In the genomic region with DNA sequence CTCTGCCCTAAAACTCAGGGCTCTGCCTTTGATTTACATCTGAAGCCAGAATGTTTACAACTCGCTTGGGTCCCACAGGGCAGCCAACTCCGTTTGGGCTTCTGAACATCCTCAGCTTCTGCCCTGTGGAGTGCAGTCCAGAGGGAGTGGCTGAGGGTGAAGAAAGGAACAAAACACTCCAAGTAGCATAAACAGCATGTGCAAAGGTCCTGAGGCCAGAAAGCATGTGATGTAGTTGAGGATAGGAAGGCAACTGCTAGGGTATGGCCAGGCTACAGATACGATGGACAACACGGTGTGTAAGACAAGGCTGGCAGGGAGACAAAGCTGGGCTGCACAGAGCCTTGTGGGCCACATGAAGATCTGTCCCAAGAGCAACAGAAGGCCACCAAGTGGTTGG, we compare ENCODE assay signal across 16 cellular contexts. TPM values are rescaled to one million over a fixed set of nuclear protein-coding genes. Genes with fewer than 3 reads are reported as not detected.
DNase-seq lines count a peak whose midpoint lies in the region; ATAC-seq, FAIRE-seq and TF ChIP-seq lines count a peak whose summit lies in the region.
"Had no signal": no experiment of that assay in that cellular context is flagged by ENCODE, and none has a peak within 500 bp of the region (broad histone marks: within the 10 kb centered on the region; RNA-seq: fewer than 3 reads in every experiment).

No MANE protein-coding gene starts in this region.

- H2AFZ ChIP-seq in SK-N-SH (ENCODE audit: low read depth) (no peak overlapping the region), neural progenitor cell (replicated peaks) (no peak overlapping the region)

- H3K36me3 ChIP-seq in cardiac muscle cell (peaks cover 36% of the 10 kb centered on the region), pancreas (peaks cover 0 to 37% (median 11%) of the 10 kb centered on the region in 3 donors), uterus (no peaks in the 10 kb centered on the region), SK-N-SH (replicated peaks in 1 of 2; ENCODE audit: control insufficient read depth in 1 of 2, insufficient read depth in 2 of 2, low read length in 1 of 2) (peaks cover 10 to 70% of the 10 kb centered on the region in 2 experiments), neural progenitor cell (peaks cover 11% of the 10 kb centered on the region)

- ATAC-seq in Right ventricle myocardium superior (ENCODE audit: poor library complexity) = no peak
- no peak for ATAC-seq in pancreas
- no peak for ATAC-seq in GM18519 (IDR thresholded peaks at IDR 0.05; ENCODE audit: low FRiP score, unreplicated experiment)
- ATAC-seq: activated T-helper 17 cell treated with anti-CD3 and anti-CD28 coated beads, Interleukin-2, amount 50 U/mL, for 72 hours had no signal

- no peaks in the 10 kb centered on the region for H3K9me3 Mint-ChIP-seq in neural progenitor cell
- H3K9me3 Mint-ChIP-seq: activated T-helper 17 cell treated with anti-CD3 and anti-CD28 coated beads, Interleukin-2, amount 50 U/mL, for 72 hours had no signal

- H3K27me3 Mint-ChIP-seq in neural progenitor cell (ENCODE audit: insufficient read depth, low read depth) = peaks cover 2% of the 10 kb centered on the region

- H3K27ac ChIP-seq in cardiac muscle cell (peak overlapping the region; percentile 79), epithelial cell of prostate (peak overlapping the region; percentile 99), pancreas (peak overlapping the region; percentile 6 to 66 (median 18)), uterus (peak overlapping the region; percentile 39 to 64), SK-N-SH (ENCODE audit: low read depth in 2 of 2, low read length in 1 of 2) (peak overlapping the region in 1 of 2 experiments; percentile 30; a peak in 1 of 4 replicates), neural progenitor cell (no peak overlapping the region)
- H3K27ac ChIP-seq: 22Rv1, SK-N-MC had no signal

- H3K4me1 ChIP-seq in cardiac muscle cell (ENCODE audit: low read depth) (peaks cover 53% of the 10 kb centered on the region), pancreas (peaks cover 55 to 74% (median 59%) of the 10 kb centered on the region in 3 donors), uterus (peaks cover 3 to 24% of the 10 kb centered on the region in 2 donors), SK-N-SH (ENCODE audit: control insufficient read depth in 1 of 2, insufficient read depth in 2 of 2, low read depth in 1 of 2, low read length in 1 of 2) (peaks cover 0 to 30% of the 10 kb centered on the region in 2 experiments; a peak in 3 of 4 replicates), neural progenitor cell (peaks cover 58% of the 10 kb centered on the region)

- H3K4me2 ChIP-seq in SK-N-SH = no peak overlapping the region
- no peak overlapping the region for H3K4me2 ChIP-seq in neural progenitor cell

- WGBS in pancreas, 2 donors = 88% methylated on average over 4 of the region's 4 CpGs
- WGBS in SK-N-SH (ENCODE audit: low lambda C conversion rate) = 96% methylated on average over 4 of the region's 4 CpGs

- H3K4me1 Mint-ChIP-seq in neural progenitor cell = peaks cover 88% of the 10 kb centered on the region
- H3K4me1 Mint-ChIP-seq: activated T-helper 17 cell treated with anti-CD3 and anti-CD28 coated beads, Interleukin-2, amount 50 U/mL, for 72 hours had no signal

- no peak for TF ChIP-seq POLR2A in uterus (IDR thresholded peaks at IDR 0.05)

- no peak for TF ChIP-seq RAD21 in SK-N-SH (IDR thresholded peaks at IDR 0.05; ENCODE audit: low read length)

- H3F3A ChIP-seq in SK-N-SH (replicated peaks; ENCODE audit: insufficient read depth) (peaks cover 22% of the 10 kb centered on the region), neural progenitor cell (ENCODE audit: low read depth) (peaks cover 45% of the 10 kb centered on the region)

- no peaks in the 10 kb centered on the region for H3K9me2 ChIP-seq in SK-N-SH

- intact Hi-C loops in Right ventricle myocardium superior (cut with DNase I) = no loop called here
- intact Hi-C loops in pancreas (cut with DNase I) = no loop called here
- intact Hi-C loops in uterus (cut with DNase I; ENCODE audit: low total_unique reads) = no loop called here

- POLR2A ChIA-PET in SK-N-SH (lab: Yijun Ruan, JAX) = no interaction called here

- H3K9ac ChIP-seq in SK-N-SH = no peak overlapping the region
- H3K9ac ChIP-seq in neural progenitor cell = no peak overlapping the region

- H3K9me3 ChIP-seq in cardiac muscle cell (ENCODE audit: low read depth) = no peaks in the 10 kb centered on the region
- H3K9me3 ChIP-seq in pancreas = no peaks in the 10 kb centered on the region
- H3K9me3 ChIP-seq in uterus = no peaks in the 10 kb centered on the region
- no peaks in the 10 kb centered on the region for H3K9me3 ChIP-seq in SK-N-SH
- no peaks in the 10 kb centered on the region for H3K9me3 ChIP-seq in neural progenitor cell (ENCODE audit: low read depth)

- peaks cover 34% of the 10 kb centered on the region for H4K20me1 ChIP-seq in SK-N-SH (ENCODE audit: insufficient read depth)
- H4K20me1 ChIP-seq in neural progenitor cell (ENCODE audit: low read depth) = peaks cover 100% of the 10 kb centered on the region

- H3K27ac Mint-ChIP-seq in neural progenitor cell = no peak overlapping the region
- H3K27ac Mint-ChIP-seq: activated T-helper 17 cell treated with anti-CD3 and anti-CD28 coated beads, Interleukin-2, amount 50 U/mL, for 72 hours had no signal

- TF ChIP-seq EP300 in SK-N-SH (IDR thresholded peaks at IDR 0.05; ENCODE audit: borderline replicate concordance in 1 of 2, low read depth in 1 of 2, low read length in 1 of 2) = no peak

- H3K27me3 ChIP-seq in cardiac muscle cell = no peaks in the 10 kb centered on the region
- H3K27me3 ChIP-seq in pancreas = no peaks in the 10 kb centered on the region
- no peaks in the 10 kb centered on the region for H3K27me3 ChIP-seq in uterus
- H3K27me3 ChIP-seq in SK-N-SH (ENCODE audit: insufficient read depth) = no peaks in the 10 kb centered on the region
- H3K27me3 ChIP-seq in neural progenitor cell = no peaks in the 10 kb centered on the region

- DNase-seq in cardiac muscle cell (ENCODE audit: low read depth in 1 of 2, low spot score in 1 of 2) (no peak), Right ventricle myocardium superior (no peak), epithelial cell of prostate (ENCODE audit: low read depth, low spot score) (no peak), pancreas (no peak), uterus (peak in 1 of 2 donors; percentile 13), SK-N-SH (no peak), neural progenitor cell (ENCODE audit: low spot score) (no peak)
- DNase-seq: C1 segment of cervical spinal cord, DMS53, NCI-H1694 treated with DMSO at 0.1 percent for 48 hours, NCI-H510A had no signal

- no peak overlapping the region for H3K4me3 Mint-ChIP-seq in neural progenitor cell
- H3K4me3 Mint-ChIP-seq: activated T-helper 17 cell treated with anti-CD3 and anti-CD28 coated beads, Interleukin-2, amount 50 U/mL, for 72 hours had no signal

- CTCF ChIA-PET in SK-N-SH (lab: Yijun Ruan, JAX) = no interaction called here

- H3K4me3 ChIP-seq in cardiac muscle cell (no peak overlapping the region), pancreas (no peak overlapping the region), uterus (no peak overlapping the region), SK-N-SH (ENCODE audit: low read depth in 2 of 2, low read length in 1 of 2) (no peak overlapping the region), neural progenitor cell (no peak overlapping the region)
- H3K4me3 ChIP-seq: SK-N-MC had no signal

- TF ChIP-seq CTCF in cardiac muscle cell (IDR thresholded peaks at IDR 0.05; ENCODE audit: low read depth, low read length) (no peak), pancreas (IDR thresholded peaks at IDR 0.05) (no peak), uterus (IDR thresholded peaks at IDR 0.05) (no peak), SK-N-SH (IDR thresholded peaks at IDR 0.05) (no peak), neural progenitor cell (IDR thresholded peaks at IDR 0.05) (no peak)

- FAIRE-seq in pancreas (lab: Jason Lieb, UNC) = no peak
- FAIRE-seq: colon had no signal

- H3K36me3 Mint-ChIP-seq in neural progenitor cell = peaks cover 78% of the 10 kb centered on the region

- H3K79me2 ChIP-seq in SK-N-SH (ENCODE audit: insufficient read depth) (peaks cover 95% of the 10 kb centered on the region), neural progenitor cell (ENCODE audit: low read depth) (peaks cover 95% of the 10 kb centered on the region)

TF ChIP-seq in SK-N-SH, 30 proteins besides CTCF, POLR2A, EP300 and RAD21 (continues in another document):
- TF ChIP-seq CHD2 (IDR thresholded peaks at IDR 0.05; ENCODE audit: low read length, partially characterized antibody) = no peak
- TF ChIP-seq MEF2A (IDR thresholded peaks at IDR 0.05; ENCODE audit: borderline replicate concordance, low read depth) = no peak
- TF ChIP-seq YY1 (IDR thresholded peaks at IDR 0.05; ENCODE audit: low read depth) = no peak
- TF ChIP-seq, protein P1, sequence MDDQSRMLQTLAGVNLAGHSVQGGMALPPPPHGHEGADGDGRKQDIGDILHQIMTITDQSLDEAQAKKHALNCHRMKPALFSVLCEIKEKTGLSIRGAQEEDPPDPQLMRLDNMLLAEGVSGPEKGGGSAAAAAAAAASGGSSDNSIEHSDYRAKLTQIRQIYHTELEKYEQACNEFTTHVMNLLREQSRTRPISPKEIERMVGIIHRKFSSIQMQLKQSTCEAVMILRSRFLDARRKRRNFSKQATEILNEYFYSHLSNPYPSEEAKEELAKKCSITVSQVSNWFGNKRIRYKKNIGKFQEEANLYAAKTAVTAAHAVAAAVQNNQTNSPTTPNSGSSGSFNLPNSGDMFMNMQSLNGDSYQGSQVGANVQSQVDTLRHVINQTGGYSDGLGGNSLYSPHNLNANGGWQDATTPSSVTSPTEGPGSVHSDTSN (IDR thresholded peaks at IDR 0.05) = no peak
- TF ChIP-seq, protein P2, sequence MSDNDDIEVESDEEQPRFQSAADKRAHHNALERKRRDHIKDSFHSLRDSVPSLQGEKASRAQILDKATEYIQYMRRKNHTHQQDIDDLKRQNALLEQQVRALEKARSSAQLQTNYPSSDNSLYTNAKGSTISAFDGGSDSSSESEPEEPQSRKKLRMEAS (IDR thresholded peaks at IDR 0.05; ENCODE audit: low read depth) = no peak
- TF ChIP-seq RFX5 (IDR thresholded peaks at IDR 0.05; ENCODE audit: low read length) = no peak
- no peak for TF ChIP-seq RCOR1 (IDR thresholded peaks at IDR 0.05; ENCODE audit: low read length)
- TF ChIP-seq TAF1 (IDR thresholded peaks at IDR 0.05; ENCODE audit: borderline replicate concordance, low read depth, low read length) = no peak

RNA-seq across cellular contexts. Expression of a gene that starts 12.5 kb away (rescaled TPM):
- total RNA-seq in cardiac muscle cell = 45.3 and 53.2 TPM in 2 replicates
- 18.3 and 21.3 TPM in 2 replicates for polyA plus RNA-seq in cardiac muscle cell
- 22.1 TPM for total RNA-seq in Right ventricle myocardium superior
- total RNA-seq in pancreas = 10 to 100 TPM; 22.6 to 60.1 (median 27.4) TPM
- 10 to 100 TPM; 13.9 to 14.6 TPM for polyA plus RNA-seq in pancreas
- total RNA-seq in uterus = 100 to 1,000 TPM in 2 of 4 donors, 10 to 100 TPM in 2; 53.8 to 154 (median 111) TPM
- polyA plus RNA-seq in SK-N-SH (2012; rRNA removed) = 6.0 and 7.7 TPM in 2 replicates
- 3.7 TPM in 2 replicates for polyA plus RNA-seq in SK-N-SH (2012; cell fraction: cytosol; rRNA removed)
- 27.9 and 48.5 TPM in 2 replicates for polyA plus RNA-seq in SK-N-SH (2012; cell fraction: nucleus; rRNA removed)
- total RNA-seq in neural progenitor cell (ENCODE audit: low replicate concordance) = 121 and 129 TPM in 2 replicates
